27 cellular contexts compared by ENCODE assay signal in the genomic region with DNA sequence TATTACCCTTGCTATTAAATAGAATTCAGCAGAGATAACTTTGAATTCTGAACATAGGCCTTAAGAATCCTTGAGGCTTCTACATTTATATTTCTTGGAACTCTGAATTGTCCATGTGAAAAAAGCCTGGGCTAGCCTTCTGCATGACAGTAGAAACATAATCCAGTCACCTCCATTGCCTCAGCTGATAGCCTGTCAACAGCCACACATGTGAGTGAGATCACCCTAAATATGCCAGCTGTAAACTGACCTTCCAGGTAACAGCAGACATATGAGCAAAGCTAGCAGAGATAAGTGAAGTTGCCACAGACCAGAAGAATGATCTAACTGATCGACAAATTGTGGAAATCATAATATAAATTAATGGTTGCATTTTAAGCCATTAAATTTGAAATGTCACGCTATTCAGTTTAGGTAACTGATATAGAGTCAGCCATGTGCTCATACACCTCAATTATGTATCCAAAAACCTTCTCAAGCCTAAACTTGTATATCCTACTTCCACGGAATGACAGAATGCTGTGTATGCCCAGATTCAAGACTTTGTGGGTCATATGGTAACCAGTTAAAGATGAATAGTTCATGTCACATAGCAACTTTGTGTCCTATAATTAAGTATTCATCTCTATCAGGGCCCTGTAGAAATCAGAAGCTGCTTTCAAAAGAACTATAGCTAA.
"Had no signal": no experiment of that assay in that cellular context is flagged by ENCODE, and none has a peak within 500 bp of the region (broad histone marks: within the 10 kb centered on the region; RNA-seq: fewer than 3 reads in every experiment).

No MANE protein-coding gene starts in this region.

- H3K4me2 ChIP-seq: neural progenitor cell had no signal

- H3K9me3 ChIP-seq: lower lobe of right lung, neutrophil, psoas muscle, stomach, testis, thyroid gland, transverse colon, upper lobe of left lung, vagina had no signal

- H3K27ac ChIP-seq: lower lobe of right lung, neural progenitor cell, neutrophil, parathyroid adenoma, psoas muscle, skin epidermis, stomach, testis, thyroid gland, transverse colon, upper lobe of left lung, vagina had no signal

- H3K36me3 ChIP-seq: lower lobe of right lung, neural progenitor cell, neutrophil, stomach, thyroid gland, transverse colon, upper lobe of left lung, vagina had no signal

- FAIRE-seq: islet of Langerhans had no signal

- DNase-seq: hippocampal formation; lower lobe of right lung; mammary epithelial cell; mesenchymal stem cell; naive B cell; natural killer cell; nephron progenitor cell; occipital lobe; psoas muscle; stimulated activated CD4-positive, alpha-beta T cell treated with anti-CD3 and anti-CD28 coated beads, Interleukin-12 subunit alpha, Interleukin-12 subunit beta, amount 100 ng/mL, for 4 hours; stimulated activated CD4-positive, alpha-beta T cell treated with anti-CD3 and anti-CD28 coated beads, Interleukin-15, amount 100 ng/mL, for 24 hours; stimulated activated CD4-positive, alpha-beta T cell treated with anti-CD3 and anti-CD28 coated beads, Interleukin-2, amount 100 ng/mL, for 24 hours; stimulated activated CD4-positive, alpha-beta T cell treated with anti-CD3 and anti-CD28 coated beads, Interleukin-4, amount 100 ng/mL, for 1 hour; stimulated activated naive B cell treated with anti-CD40 and anti-IgM and Interleukin-4, amounts not matched to agents 10 μg/mL and 1 μg/mL and 100 μg/mL, for 72 hours; stimulated activated naive CD8-positive, alpha-beta T cell treated with anti-CD3 and anti-CD28 coated beads, Interleukin-15, Interleukin-2, amounts not matched to agents 100 U/mL and 50 U/mL, for 24 hours; stomach; testis; thyroid gland; transverse colon; upper lobe of left lung had no signal

- H3K4me1 ChIP-seq: lower lobe of right lung, parathyroid adenoma, testis, transverse colon, upper lobe of left lung, vagina had no signal

- ATAC-seq: lower lobe of right lung; natural killer cell; sciatic nerve; stimulated activated naive B cell treated with anti-CD40 and anti-IgM and Interleukin-4, amounts not matched to agents 10 μg/mL and 1 μg/mL and 100 μg/mL, for 72 hours; stimulated activated naive CD8-positive, alpha-beta T cell treated with anti-CD3 and anti-CD28 coated beads, Interleukin-15, Interleukin-2, amounts not matched to agents 100 U/mL and 50 U/mL, for 24 hours had no signal

- H3K27me3 ChIP-seq: neural progenitor cell, neutrophil, stomach, testis, thyroid gland, transverse colon, upper lobe of left lung, vagina had no signal

- H2AFZ ChIP-seq: neural progenitor cell, parathyroid adenoma had no signal

- H3K79me2 ChIP-seq: parathyroid adenoma had no signal

- H3K9ac ChIP-seq: neural progenitor cell, parathyroid adenoma had no signal

- H3K4me3 ChIP-seq: lower lobe of right lung, neural progenitor cell, psoas muscle, skin epidermis, stomach, testis, thyroid gland, transverse colon, upper lobe of left lung, vagina had no signal
